Comparison of ENCODE assay signal across 31 cellular contexts in the genomic region with DNA sequence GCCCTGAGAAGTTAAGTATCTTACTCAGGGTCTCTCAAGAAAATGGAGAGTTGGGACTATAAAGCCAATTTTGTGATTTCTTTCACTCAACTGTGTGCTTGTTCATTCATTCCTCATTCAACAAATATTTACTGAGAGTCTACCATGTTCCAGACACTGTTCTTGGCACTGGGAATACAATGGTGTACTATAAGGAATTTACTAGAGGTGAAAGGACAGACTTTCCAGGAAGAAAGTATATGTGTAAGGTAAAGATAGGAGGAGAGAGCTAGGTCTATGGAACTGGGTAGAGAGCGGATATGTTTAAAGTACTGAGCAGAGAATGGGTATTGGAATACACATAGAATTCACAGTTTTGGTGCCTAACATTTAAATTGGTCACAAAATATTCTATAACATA.
"Had no signal": no experiment of that assay in that cellular context is flagged by ENCODE, and none has a peak within 500 bp of the region (broad histone marks: within the 10 kb centered on the region; RNA-seq: fewer than 3 reads in every experiment).

No MANE protein-coding gene starts in this region.

- H3K4me1 Mint-ChIP-seq: neural progenitor cell; stimulated activated naive CD8-positive, alpha-beta T cell treated with anti-CD3 and anti-CD28 coated beads, Interleukin-15, amount 100 ng/mL, for 72 hours had no signal

- H3K27ac Mint-ChIP-seq: natural killer cell; nephron; neural progenitor cell; progenitor cell of endocrine pancreas; stimulated activated memory B cell treated with anti-CD40 and anti-IgM and Interleukin-4, amounts not matched to agents 10 μg/mL and 1 μg/mL and 100 μg/mL, for 72 hours; stimulated activated naive CD8-positive, alpha-beta T cell treated with anti-CD3 and anti-CD28 coated beads, Interleukin-15, amount 100 ng/mL, for 72 hours; type B pancreatic cell had no signal

- H2AFZ ChIP-seq: neural progenitor cell, parathyroid adenoma had no signal

- ATAC-seq: naive thymus-derived CD4-positive, alpha-beta T cell; natural killer cell; psoas muscle; right cardiac atrium; sciatic nerve; stimulated activated memory B cell treated with anti-CD40 and anti-IgM and Interleukin-4, amounts not matched to agents 10 μg/mL and 1 μg/mL and 100 μg/mL, for 72 hours; stimulated activated naive CD8-positive, alpha-beta T cell treated with anti-CD3 and anti-CD28 coated beads, Interleukin-15, amount 100 ng/mL, for 72 hours; stimulated activated naive CD8-positive, alpha-beta T cell treated with anti-CD3 and anti-CD28 coated beads, Interleukin-15, Interleukin-2, amounts not matched to agents 100 U/mL and 50 U/mL, for 24 hours; upper lobe of right lung had no signal

- H3K27me3 ChIP-seq: neural progenitor cell, ovary, spleen, suprapubic skin, testis, tibial artery, transverse colon, upper lobe of right lung, uterus had no signal

- H3K36me3 ChIP-seq: neural progenitor cell, ovary, uterus had no signal

- H3K9me3 ChIP-seq: ovary, psoas muscle, spleen, suprapubic skin, testis, tibial artery, transverse colon, upper lobe of right lung, uterus had no signal

- H3K27me3 Mint-ChIP-seq: naive thymus-derived CD4-positive, alpha-beta T cell; progenitor cell of endocrine pancreas; stimulated activated memory B cell treated with anti-CD40 and anti-IgM and Interleukin-4, amounts not matched to agents 10 μg/mL and 1 μg/mL and 100 μg/mL, for 72 hours; stimulated activated naive CD8-positive, alpha-beta T cell treated with anti-CD3 and anti-CD28 coated beads, Interleukin-15, amount 100 ng/mL, for 72 hours; type B pancreatic cell had no signal

- DNase-seq: naive thymus-derived CD4-positive, alpha-beta T cell; natural killer cell; occipital lobe; ovary; posterior cingulate gyrus; psoas muscle; right cardiac atrium; spleen; stimulated activated CD4-positive, alpha-beta T cell treated with anti-CD3 and anti-CD28 coated beads, Interleukin-15, amount 100 ng/mL, for 24 hours; stimulated activated CD4-positive, alpha-beta T cell treated with anti-CD3 and anti-CD28 coated beads, Interleukin-4, amount 100 ng/mL, for 1 hour; stimulated activated CD4-positive, alpha-beta T cell treated with anti-CD3 and anti-CD28 coated beads, Interleukin-4, amount 100 ng/mL, for 4 hours; stimulated activated CD8-positive, alpha-beta memory T cell treated with anti-CD3 and anti-CD28 coated beads, Interleukin-4, amount 100 ng/mL, for 48 hours; stimulated activated naive CD4-positive, alpha-beta T cell; stimulated activated naive CD8-positive, alpha-beta T cell treated with anti-CD3 and anti-CD28 coated beads, Interleukin-15, amount 100 ng/mL, for 72 hours; stimulated activated naive CD8-positive, alpha-beta T cell treated with anti-CD3 and anti-CD28 coated beads, Interleukin-15, Interleukin-2, amounts not matched to agents 100 U/mL and 50 U/mL, for 24 hours; substantia nigra; testis; tibial artery; transverse colon; upper lobe of right lung; uterus had no signal

- H3K4me2 ChIP-seq: neural progenitor cell, smooth muscle cell had no signal

- H3K79me2 ChIP-seq: parathyroid adenoma had no signal

- H3K4me3 ChIP-seq: neural progenitor cell, ovary, psoas muscle, skin epidermis, smooth muscle cell, spleen, suprapubic skin, testis, tibial artery, transverse colon, upper lobe of right lung, uterus had no signal

- H3K4me3 Mint-ChIP-seq: naive thymus-derived CD4-positive, alpha-beta T cell; natural killer cell; nephron; neural progenitor cell; stimulated activated memory B cell treated with anti-CD40 and anti-IgM and Interleukin-4, amounts not matched to agents 10 μg/mL and 1 μg/mL and 100 μg/mL, for 72 hours; stimulated activated naive CD8-positive, alpha-beta T cell treated with anti-CD3 and anti-CD28 coated beads, Interleukin-15, amount 100 ng/mL, for 72 hours; type B pancreatic cell had no signal

- H3K27ac ChIP-seq: neural progenitor cell, ovary, parathyroid adenoma, psoas muscle, skin epidermis, spleen, suprapubic skin, testis, tibial artery, transverse colon, upper lobe of right lung, uterus had no signal

- H3K4me1 ChIP-seq: neural progenitor cell, parathyroid adenoma, psoas muscle, spleen, suprapubic skin, testis, upper lobe of right lung, uterus had no signal

- H3K9ac ChIP-seq: neural progenitor cell, parathyroid adenoma had no signal

- H3K9me3 Mint-ChIP-seq: naive thymus-derived CD4-positive, alpha-beta T cell; natural killer cell; nephron; neural progenitor cell; stimulated activated memory B cell treated with anti-CD40 and anti-IgM and Interleukin-4, amounts not matched to agents 10 μg/mL and 1 μg/mL and 100 μg/mL, for 72 hours; stimulated activated naive CD8-positive, alpha-beta T cell treated with anti-CD3 and anti-CD28 coated beads, Interleukin-15, amount 100 ng/mL, for 72 hours; type B pancreatic cell had no signal
